ENCODE assay signal across 9 cellular contexts in the genomic region with DNA sequence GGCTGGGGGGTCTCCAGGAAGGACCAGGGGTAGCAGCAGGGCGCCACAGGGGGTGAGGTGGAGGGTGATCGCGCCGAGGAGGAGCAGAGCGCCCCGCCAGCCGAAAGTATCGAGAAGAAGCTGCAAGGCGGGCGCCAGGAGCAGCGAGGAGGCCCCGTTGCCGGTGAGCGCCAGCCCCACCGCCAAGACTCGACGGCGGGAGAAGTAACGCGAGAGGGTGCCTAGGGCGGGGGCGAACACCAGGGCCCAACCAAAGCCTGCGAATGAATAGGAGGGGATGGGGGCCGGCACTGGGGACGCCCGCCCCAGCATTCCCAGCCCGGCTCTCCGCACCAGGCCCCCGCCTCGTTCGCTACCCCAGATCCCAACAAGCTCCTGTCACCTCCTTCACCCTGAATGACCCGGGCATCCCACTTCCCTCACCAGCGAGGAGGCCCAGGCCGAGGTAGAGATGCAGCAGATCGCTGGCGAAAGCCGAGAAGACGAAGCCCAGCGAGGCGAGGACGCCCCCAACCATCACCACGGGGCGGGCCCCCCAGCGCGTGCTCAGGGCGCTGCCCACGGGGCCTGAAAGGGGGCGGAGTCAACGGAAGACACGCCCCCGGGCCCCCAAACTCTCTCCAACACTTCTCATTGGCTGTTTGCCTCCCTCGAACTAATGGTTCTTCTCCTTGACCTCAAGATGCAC. TPM values are rescaled to one million over a fixed set of nuclear protein-coding genes. Genes with fewer than 3 reads are reported as not detected.
A peak's percentile ranks its signal among the peaks of the same experiment; 100 is the strongest.
DNase-seq lines count a peak whose midpoint lies in the region; ATAC-seq lines count a peak whose summit lies in the region.
"Had no signal": no experiment of that assay in that cellular context is flagged by ENCODE, and none has a peak within 500 bp of the region (broad histone marks: within the 10 kb centered on the region; RNA-seq: fewer than 3 reads in every experiment).

No MANE protein-coding gene starts in this region.

- H3K4me3 ChIP-seq in H7 (ENCODE audit: insufficient read depth, low read depth, low read length) = peak overlapping the region; percentile 53

- H3K27me3 Mint-ChIP-seq in stimulated activated naive B cell treated with anti-CD40 and anti-IgM and Interleukin-4, amounts not matched to agents 10 μg/mL and 1 μg/mL and 100 μg/mL, for 72 hours = peaks cover 3 to 5% of the 10 kb centered on the region in 2 donors

- H3K36me3 ChIP-seq in H7 (replicated peaks; ENCODE audit: control insufficient read depth, insufficient read depth, low read length) = no peaks in the 10 kb centered on the region

- H3K27me3 ChIP-seq in H7 (ENCODE audit: control insufficient read depth, insufficient read depth, low read length) = peaks cover 48% of the 10 kb centered on the region

- H3K4me3 Mint-ChIP-seq in stimulated activated naive B cell treated with anti-CD40 and anti-IgM and Interleukin-4, amounts not matched to agents 10 μg/mL and 1 μg/mL and 100 μg/mL, for 72 hours = peak overlapping the region; percentile 76 to 82

- H3K4me1 Mint-ChIP-seq in stimulated activated naive B cell treated with anti-CD40 and anti-IgM and Interleukin-4, amounts not matched to agents 10 μg/mL and 1 μg/mL and 100 μg/mL, for 72 hours = peaks cover 42 to 59% of the 10 kb centered on the region in 2 donors

- no peaks in the 10 kb centered on the region for H3K9me3 Mint-ChIP-seq in stimulated activated naive B cell treated with anti-CD40 and anti-IgM and Interleukin-4, amounts not matched to agents 10 μg/mL and 1 μg/mL and 100 μg/mL, for 72 hours

- peak; percentile 90 for DNase-seq in H7
- DNase-seq in activated naive CD4-positive, alpha-beta T cell treated with anti-CD3 and anti-CD28 coated beads, Interleukin-2, amount 50 U/mL, for 16 hours = peak; percentile 57
- peak; percentile 48 for DNase-seq in iPS-NIHi7 (ENCODE audit: extremely low spot score)
- no peak for DNase-seq in stimulated activated naive B cell treated with anti-CD40 and anti-IgM and Interleukin-4, amounts not matched to agents 10 μg/mL and 1 μg/mL and 100 μg/mL, for 72 hours
- DNase-seq in EL = no peak
- no peak for DNase-seq in MV-4-11 (lab: John Stamatoyannopoulos, UW)
- DNase-seq: amniotic stem cell had no signal

- H3K36me3 Mint-ChIP-seq in stimulated activated naive B cell treated with anti-CD40 and anti-IgM and Interleukin-4, amounts not matched to agents 10 μg/mL and 1 μg/mL and 100 μg/mL, for 72 hours = peaks cover 2 to 5% of the 10 kb centered on the region in 2 donors

- ATAC-seq in stimulated activated naive B cell treated with anti-CD40 and anti-IgM and Interleukin-4, amounts not matched to agents 10 μg/mL and 1 μg/mL and 100 μg/mL, for 72 hours (replicated peaks) = peak; percentile 22 to 29
- ATAC-seq in HG02798 (IDR thresholded peaks at IDR 0.05; ENCODE audit: poor library complexity, unreplicated experiment) (no peak), HG03139 (IDR thresholded peaks at IDR 0.05; ENCODE audit: unreplicated experiment) (no peak)

- peak overlapping the region; percentile 93 for H3K27ac Mint-ChIP-seq in stimulated activated naive B cell treated with anti-CD40 and anti-IgM and Interleukin-4, amounts not matched to agents 10 μg/mL and 1 μg/mL and 100 μg/mL, for 72 hours

RNA-seq across cellular contexts. Expression of gene SLC16A11, which starts 1.2 kb away (rescaled TPM):
- 0.24 and 0.37 TPM in 2 replicates for total RNA-seq in H7 (2014; rRNA removed; shearing (Covaris generic))

RNA-seq across cellular contexts. Expression of gene SLC16A13, which starts 6.8 kb away (rescaled TPM):
- 0.37 and 0.48 TPM in 2 replicates for total RNA-seq in H7 (2014; rRNA removed; shearing (Covaris generic))

RNA-seq across cellular contexts. Expression of gene BCL6B, which starts 19.8 kb away (rescaled TPM):
- 4.9 and 8.3 TPM in 2 replicates for total RNA-seq in H7 (2014; rRNA removed; shearing (Covaris generic))

RNA-seq across cellular contexts. Expression of gene RNASEK, which starts 30.2 kb away (rescaled TPM):
- 180 and 238 TPM in 2 replicates for total RNA-seq in H7 (2014; rRNA removed; shearing (Covaris generic))

RNA-seq across cellular contexts. Expression of gene CLEC10A, which starts 37.4 kb away (rescaled TPM):
- total RNA-seq in H7 (2014; rRNA removed; shearing (Covaris generic)) = not detected in 2 replicates

Comparison
In these comparisons a context has a peak if more than half of its experiments do, and no peak if none do; other contexts are left out.
1. DNase-seq: peak in H7 (single experiment), activated naive CD4-positive, alpha-beta T cell treated with anti-CD3 and anti-CD28 coated beads, Interleukin-2, amount 50 U/mL, for 16 hours (single experiment) and iPS-NIHi7 (single experiment); none in stimulated activated naive B cell treated with anti-CD40 and anti-IgM and Interleukin-4, amounts not matched to agents 10 μg/mL and 1 μg/mL and 100 μg/mL, for 72 hours (single experiment), EL (single experiment) and MV-4-11 (single experiment).
2. ATAC-seq: peak in stimulated activated naive B cell treated with anti-CD40 and anti-IgM and Interleukin-4, amounts not matched to agents 10 μg/mL and 1 μg/mL and 100 μg/mL, for 72 hours (2 of 2); none in HG02798 (single experiment) and HG03139 (single experiment).